24 cellular contexts compared by ENCODE assay signal in the genomic region with DNA sequence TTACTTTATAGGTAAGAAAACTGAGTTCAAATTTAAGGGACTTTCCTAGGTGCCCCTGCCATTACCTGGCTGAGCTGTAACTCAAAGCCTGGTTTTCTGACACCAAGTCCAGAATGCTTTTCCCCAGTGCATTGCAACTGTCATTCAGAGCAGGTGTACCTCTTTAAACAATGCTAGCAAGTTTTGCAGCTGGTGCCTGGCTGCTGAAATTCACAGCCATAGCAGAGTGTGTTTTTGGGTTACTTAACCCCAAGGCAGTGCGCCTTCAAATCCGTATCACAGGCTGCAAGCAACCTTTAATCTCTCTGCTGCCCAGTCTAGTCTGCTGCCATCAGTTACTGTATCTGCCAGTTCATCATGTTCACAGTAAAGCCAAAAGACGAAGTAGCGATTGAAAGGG.
"Had no signal": no experiment of that assay in that cellular context is flagged by ENCODE, and none has a peak within 500 bp of the region (broad histone marks: within the 10 kb centered on the region; RNA-seq: fewer than 3 reads in every experiment).

No MANE protein-coding gene starts in this region.

- FAIRE-seq: HepG2 had no signal

- H3K27me3 ChIP-seq: MG63, SJCRH30 had no signal

- H3K9me3 ChIP-seq: MG63, SJCRH30 had no signal

- DNase-seq: IMR-90; Karpas-422; KG1; MG63; NCI-H1092; NCI-H1105 treated with DMSO at 0.1 percent for 48 hours; NCI-H1417 treated with DMSO at 0.1 percent for 48 hours; NCI-H146; NCI-H1694 treated with DMSO at 0.1 percent for 48 hours; NCI-H1930; NCI-H2081; NCI-H2107; NCI-H2171 treated with DMSO at 0.1 percent for 48 hours; NCI-H345; NCI-H524; NCI-H526 treated with DMSO at 0.1 percent for 48 hours; NCI-H748 treated with DMSO at 0.1 percent for 48 hours; NK-92 treated with Interleukin-12 subunit alpha and Interleukin-12 subunit beta, amount 100 ng/mL, for 24 hours; PC-3; SJCRH30 had no signal

- H3K4me1 ChIP-seq: SJCRH30 had no signal

- H3K36me3 ChIP-seq: MG63, SJCRH30 had no signal

- H3K4me3 ChIP-seq: MG63, SJCRH30 had no signal

- H3K27ac ChIP-seq: RWPE1, SJCRH30 had no signal

- ATAC-seq: HepG2, Panc1, PC-3, SK-N-SH treated with all-trans-retinoic acid at 6 μM for 48 hours had no signal
